Comparison of ENCODE assay signal across 1 cellular context in genomic region chr16:67183284-67183626, GRCh38.
TF ChIP-seq lines count a peak whose summit lies in the region.

No MANE protein-coding gene starts in this region.

TF ChIP-seq in HepG2, 621 proteins besides CTCF, POLR2A, EP300 and RAD21 (continued from another document):
- no peak for TF ChIP-seq ZNF276 (CRISPR knock-in tag; IDR thresholded peaks at IDR 0.05; ENCODE audit: low read depth)
- peak; percentile 87; the same call in 1 of the 2 replicates for TF ChIP-seq ZNF619 (CRISPR knock-in tag; IDR thresholded peaks at IDR 0.05)
- TF ChIP-seq ZNF354B (CRISPR knock-in tag; IDR thresholded peaks at IDR 0.05): peak; percentile 64; the same call in 1 of the 2 replicates
- no peak for TF ChIP-seq TMF1 (CRISPR knock-in tag; IDR thresholded peaks at IDR 0.05; ENCODE audit: low read depth)
- TF ChIP-seq GMEB2 (CRISPR knock-in tag; IDR thresholded peaks at IDR 0.05; ENCODE audit: low read depth): no peak
- no peak for TF ChIP-seq FOXJ3 (CRISPR knock-in tag; IDR thresholded peaks at IDR 0.05; ENCODE audit: borderline replicate concordance)
- TF ChIP-seq TRIM24 (CRISPR knock-in tag; IDR thresholded peaks at IDR 0.05): no peak
TF ChIP-seq in HepG2: peak in this region for 36.
